ENCODE assay signal across 10 cellular contexts in the genomic region with DNA sequence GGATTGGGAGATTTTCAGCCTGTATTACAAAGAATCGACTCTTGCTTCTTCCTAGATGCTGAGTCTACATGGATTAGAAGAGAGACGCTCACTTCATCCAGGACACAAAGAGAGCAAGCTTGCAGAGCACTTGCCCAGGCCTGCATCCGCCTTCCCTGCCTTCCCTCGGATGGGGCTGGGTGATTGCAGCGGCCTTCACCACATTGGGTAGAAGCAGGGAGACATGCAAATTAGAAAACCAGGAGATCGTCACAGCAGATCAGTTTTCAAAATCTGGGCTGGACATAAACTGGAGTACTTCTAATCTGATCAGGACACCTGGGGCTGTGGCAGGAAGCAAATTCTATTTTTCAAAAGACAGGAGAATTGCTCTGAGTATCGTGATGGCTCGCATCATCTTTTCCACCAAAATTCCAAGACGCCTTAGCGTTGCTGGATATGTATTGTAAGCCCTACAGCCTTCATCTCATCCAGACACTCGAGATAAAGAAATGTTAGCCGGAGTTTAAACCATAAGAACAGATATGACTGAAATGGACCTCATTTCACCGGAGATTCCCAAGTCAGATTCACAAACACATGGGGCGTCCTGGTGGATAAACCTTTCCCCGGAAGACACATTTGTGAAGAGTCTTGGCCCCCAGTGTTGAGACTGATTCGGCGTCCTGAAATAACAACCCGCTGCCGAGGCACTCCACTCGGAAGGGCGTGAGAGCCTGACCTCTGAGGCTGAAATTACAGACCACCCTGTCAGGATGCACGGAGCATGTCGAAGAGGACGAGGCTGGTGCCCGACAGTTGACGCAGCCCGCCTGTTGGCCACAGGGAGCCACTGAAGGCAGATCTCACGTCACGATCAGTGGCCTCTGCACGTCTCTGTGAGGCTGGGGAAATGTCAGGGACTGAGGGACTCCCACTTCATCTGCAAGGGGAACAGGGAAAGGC.
DNase-seq lines count a peak whose midpoint lies in the region; ATAC-seq, FAIRE-seq and TF ChIP-seq lines count a peak whose summit lies in the region.
"Had no signal": no experiment of that assay in that cellular context is flagged by ENCODE, and none has a peak within 500 bp of the region (broad histone marks: within the 10 kb centered on the region; RNA-seq: fewer than 3 reads in every experiment).

No MANE protein-coding gene starts in this region.

- peak overlapping the region in 1 of 5 experiments; percentile 21 for H3K4me3 Mint-ChIP-seq in brain
- H3K4me3 Mint-ChIP-seq: activated T-helper 17 cell treated with anti-CD3 and anti-CD28 coated beads, Interleukin-2, amount 50 U/mL, for 72 hours; HFFc6 had no signal

- peaks cover 24% of the 10 kb centered on the region for H3K4me1 Mint-ChIP-seq in brain
- H3K4me1 Mint-ChIP-seq: activated T-helper 17 cell treated with anti-CD3 and anti-CD28 coated beads, Interleukin-2, amount 50 U/mL, for 72 hours had no signal

- no peak overlapping the region for H3K9ac ChIP-seq in HepG2 (ENCODE audit: insufficient read depth, low read depth, low read length)

- H3K36me3 ChIP-seq in HepG2 (replicated peaks in 1 of 2; ENCODE audit: control insufficient read depth in 1 of 2, insufficient read depth in 2 of 2, low read length in 2 of 2), result no peaks in the 10 kb centered on the region
- no peaks in the 10 kb centered on the region for H3K36me3 ChIP-seq in right lobe of liver
- no peaks in the 10 kb centered on the region for H3K36me3 ChIP-seq in lower lobe of right lung
- H3K36me3 ChIP-seq in aorta (ENCODE audit: control insufficient read depth in 1 of 2, insufficient read depth in 2 of 2, low read length in 1 of 2), result no peaks in the 10 kb centered on the region

- no peaks in the 10 kb centered on the region for H3K27me3 Mint-ChIP-seq in brain
- H3K27me3 Mint-ChIP-seq: activated T-helper 17 cell treated with anti-CD3 and anti-CD28 coated beads, Interleukin-2, amount 50 U/mL, for 72 hours had no signal

- WGBS in HepG2 (ENCODE audit: low lambda C conversion rate), result 54% methylated on average over 21 of the region's 30 CpGs
- WGBS in right lobe of liver (ENCODE audit: insufficient coverage, low coverage, low lambda C conversion rate, missing lambda C conversion rate), result 79% methylated on average over 15 of the region's 30 CpGs
- WGBS in aorta, 2 donors, result 67 to 68% methylated on average over 30 of the region's 30 CpGs

- in situ Hi-C loops in HepG2 (cut with HindIII; ENCODE audit: extremely low pct_ligation_motif_present, low pct_unique_long_range_greater_than_20kb), result no loop called here

- no peaks in the 10 kb centered on the region for H4K20me1 ChIP-seq in HepG2 (ENCODE audit: insufficient read depth, low read length)

- no peak overlapping the region for H2AFZ ChIP-seq in HepG2 (ENCODE audit: low read length)

- H3K79me2 ChIP-seq in HepG2 (ENCODE audit: insufficient read depth, low read length), result no peaks in the 10 kb centered on the region

- CTCF ChIA-PET in HepG2 (lab: Yijun Ruan, JAX; ENCODE audit: low intra/inter-chr PET ratio, low total read pairs), result no interaction called here

- H3K36me3 Mint-ChIP-seq in brain, result no peaks in the 10 kb centered on the region

- BruUV-seq in HepG2 (replicated peaks; lab: Mats Ljungman, UMichigan), result no TSS peak

- H3K4me2 ChIP-seq in HepG2 (ENCODE audit: low read depth, low read length), result peak overlapping the region; percentile 28; the same call in 1 of the 2 replicates

- ATAC-seq in HepG2 (peak; percentile 96), right lobe of liver (no peak), lower lobe of right lung (peak; percentile 82 to 89), aorta (ENCODE audit: low FRiP score) (peak; percentile 83), GM19351 (IDR thresholded peaks at IDR 0.05; ENCODE audit: unreplicated experiment) (no peak), GM21390 (IDR thresholded peaks at IDR 0.05; ENCODE audit: unreplicated experiment) (no peak)
- ATAC-seq: activated T-helper 17 cell treated with anti-CD3 and anti-CD28 coated beads, Interleukin-2, amount 50 U/mL, for 72 hours had no signal

- peaks cover 15% of the 10 kb centered on the region for H3K4me1 ChIP-seq in HepG2 (ENCODE audit: insufficient read depth, low read length)
- H3K4me1 ChIP-seq in right lobe of liver, result no peaks in the 10 kb centered on the region
- H3K4me1 ChIP-seq in lower lobe of right lung, result no peaks in the 10 kb centered on the region
- no peaks in the 10 kb centered on the region for H3K4me1 ChIP-seq in aorta (ENCODE audit: control insufficient read depth in 1 of 2, insufficient read depth in 2 of 2, low read length in 2 of 2)

- TF ChIP-seq EP300 in HepG2 (IDR thresholded peaks at IDR 0.05; ENCODE audit: low read depth in 2 of 2, low read length in 2 of 2) (no peak), HepG2 (CRISPR knock-in tag; IDR thresholded peaks at IDR 0.05; ENCODE audit: borderline replicate concordance) (no peak)

- H3K27ac ChIP-seq in HepG2 (ENCODE audit: extremely low read length, insufficient read depth, low read length), result no peak overlapping the region
- H3K27ac ChIP-seq in right lobe of liver, result no peak overlapping the region
- no peak overlapping the region for H3K27ac ChIP-seq in lower lobe of right lung
- H3K27ac ChIP-seq in aorta (ENCODE audit: low read depth in 1 of 2, low read length in 2 of 2), result no peak overlapping the region

- TF ChIP-seq CTCF in HepG2 (CRISPR knock-in tag; IDR thresholded peaks at IDR 0.05) (no peak), right lobe of liver (IDR thresholded peaks at IDR 0.05) (no peak), brain (conservative IDR thresholded peaks at IDR 0.05) (no peak), lower lobe of right lung (IDR thresholded peaks at IDR 0.05) (no peak)

- H3K4me3 ChIP-seq in HepG2 (replicated peaks in 1 of 3; ENCODE audit: insufficient read depth in 1 of 3, low read depth in 2 of 3, low read length in 3 of 3), result no peak overlapping the region
- no peak overlapping the region for H3K4me3 ChIP-seq in right lobe of liver
- H3K4me3 ChIP-seq in lower lobe of right lung, result peak overlapping the region; percentile 6
- H3K4me3 ChIP-seq in aorta (ENCODE audit: low read length in 2 of 2), result no peak overlapping the region

- peak overlapping the region in 3 of 5 experiments; percentile 51 to 89 (median 69) for H3K27ac Mint-ChIP-seq in brain
- H3K27ac Mint-ChIP-seq: activated T-helper 17 cell treated with anti-CD3 and anti-CD28 coated beads, Interleukin-2, amount 50 U/mL, for 72 hours; HFFc6 had no signal

- POLR2A ChIA-PET in HepG2 (lab: Yijun Ruan, JAX), result no interaction called here

- peak; percentile 12 for FAIRE-seq in HepG2 (lab: Jason Lieb, UNC)

- DNase-seq in HepG2 (ENCODE audit: low spot score), result peak; percentile 20
- no peak for DNase-seq in right lobe of liver
- DNase-seq in lower lobe of right lung, result peak; percentile 59
- DNase-seq in aorta, result peak in 1 of 2 donors; percentile 47
- DNase-seq in activated CD4-positive, alpha-beta T cell treated with anti-CD3 and anti-CD28 coated beads, Interleukin-2, amount 50 U/mL, for 1 hour, result no peak
- DNase-seq: HFFc6 had no signal

- 0 out of 5 replicates have a peak, but pooled peaks cover 0 to 4% of the 10 kb centered on the region in 2 experiments for H3K27me3 ChIP-seq in HepG2 (ENCODE audit: control insufficient read depth in 1 of 2, insufficient read depth in 2 of 2, low read length in 2 of 2)
- no peaks in the 10 kb centered on the region for H3K27me3 ChIP-seq in right lobe of liver
- no peaks in the 10 kb centered on the region for H3K27me3 ChIP-seq in lower lobe of right lung (ENCODE audit: low read depth)
- no peaks in the 10 kb centered on the region for H3K27me3 ChIP-seq in aorta (ENCODE audit: control insufficient read depth in 1 of 2, insufficient read depth in 2 of 2, low read length in 1 of 2)

- intact Hi-C loops in HepG2 (cut with micrococcal nuclease; ENCODE audit: unreplicated experiment) (no loop called here), right lobe of liver (cut with DNase I) (no loop called here), lower lobe of right lung (cut with DNase I) (no loop called here), aorta (cut with DNase I) (no loop called here)

- TF ChIP-seq RAD21 in HepG2 (CRISPR knock-in tag; IDR thresholded peaks at IDR 0.05), result no peak

- no peaks in the 10 kb centered on the region for H3K9me3 Mint-ChIP-seq in brain
- H3K9me3 Mint-ChIP-seq: activated T-helper 17 cell treated with anti-CD3 and anti-CD28 coated beads, Interleukin-2, amount 50 U/mL, for 72 hours; HFFc6 had no signal

- no peaks in the 10 kb centered on the region for H3K9me3 ChIP-seq in HepG2 (ENCODE audit: low read length)
- H3K9me3 ChIP-seq in right lobe of liver, result no peaks in the 10 kb centered on the region
- no peaks in the 10 kb centered on the region for H3K9me3 ChIP-seq in lower lobe of right lung
- no peaks in the 10 kb centered on the region for H3K9me3 ChIP-seq in aorta (ENCODE audit: control insufficient read depth, low read length)

- TF ChIP-seq POLR2A in HepG2 (IDR thresholded peaks at IDR 0.05; ENCODE audit: insufficient read depth in 1 of 2, low read depth in 2 of 2, low read length in 2 of 2) (no peak), right lobe of liver (IDR thresholded peaks at IDR 0.05) (no peak)

TF ChIP-seq in HepG2, 621 proteins besides CTCF, POLR2A, EP300 and RAD21 (continues in another document):
- TF ChIP-seq ZUFSP (CRISPR knock-in tag; IDR thresholded peaks at IDR 0.05; ENCODE audit: borderline replicate concordance), result no peak
- no peak for TF ChIP-seq CEBPB (IDR thresholded peaks at IDR 0.05; ENCODE audit: borderline replicate concordance, low read depth, low read length)
- TF ChIP-seq RARG (CRISPR knock-in tag; IDR thresholded peaks at IDR 0.05; ENCODE audit: low read depth), result no peak
- TF ChIP-seq ZNF329 (CRISPR knock-in tag; IDR thresholded peaks at IDR 0.05; ENCODE audit: low read depth), result no peak
- peak; percentile 58; the same call in 1 of the 2 replicates for TF ChIP-seq ZNF331 (CRISPR knock-in tag; IDR thresholded peaks at IDR 0.05)

Comparison
In these comparisons a context has a peak if more than half of its experiments do, and no peak if none do; other contexts are left out.
1. ATAC-seq: peak in HepG2 (single experiment), lower lobe of right lung (2 of 2) and aorta (single experiment); none in right lobe of liver (0 of 4), GM19351 (single experiment) and GM21390 (single experiment).
2. DNase-seq: peak in HepG2 (single experiment) and lower lobe of right lung (single experiment); none in right lobe of liver (0 of 3) and activated CD4-positive, alpha-beta T cell treated with anti-CD3 and anti-CD28 coated beads, Interleukin-2, amount 50 U/mL, for 1 hour (single experiment).